Comparison of ENCODE assay signal across 6 cellular contexts in genomic region chr16:648071-648785, GRCh38.
DNase-seq lines count a peak whose midpoint lies in the region; ATAC-seq and TF ChIP-seq lines count a peak whose summit lies in the region.

No MANE protein-coding gene starts in this region.

- DNase-seq in DND-41 (peak; percentile 55), NCI-H146 treated with DMSO at 0.1 percent for 48 hours (lab: John Stamatoyannopoulos, UW; ENCODE audit: unreplicated experiment) (peak; percentile 5), adipocyte (ENCODE audit: low read depth) (peak; percentile 15)

- H3K36me3 ChIP-seq in DND-41 (ENCODE audit: insufficient read depth, low read length) (peaks cover 28% of the 10 kb centered on the region), adipocyte (ENCODE audit: control insufficient read depth, insufficient read depth, low read length, severe bottlenecking) (no peaks in the 10 kb centered on the region), mucosa of rectum (ENCODE audit: control insufficient read depth in 2 of 2, insufficient read depth in 2 of 2, low read length in 2 of 2) (no peaks in the 10 kb centered on the region)

- ATAC-seq in DND-41 (ENCODE audit: insufficient read depth, low read depth) (peak; percentile 27; the same call in 1 of the 3 replicates), GM21737 (IDR thresholded peaks at IDR 0.05; ENCODE audit: unreplicated experiment) (no peak), HG03097 (IDR thresholded peaks at IDR 0.05; ENCODE audit: low FRiP score, unreplicated experiment) (no peak)

- H3K79me2 ChIP-seq in DND-41 (ENCODE audit: insufficient read depth, low read length) = peaks cover 38% of the 10 kb centered on the region

- no peaks in the 10 kb centered on the region for H3K27me3 ChIP-seq in DND-41 (ENCODE audit: insufficient read depth, low read length, poor library complexity)
- no peaks in the 10 kb centered on the region for H3K27me3 ChIP-seq in adipocyte (replicated peaks; ENCODE audit: control insufficient read depth, insufficient read depth, low read length)
- no peaks in the 10 kb centered on the region for H3K27me3 ChIP-seq in mucosa of rectum (ENCODE audit: control insufficient read depth in 2 of 2, insufficient read depth in 2 of 2, low read length in 2 of 2)

- H3K9me3 ChIP-seq in DND-41 (ENCODE audit: insufficient read depth, low read length, severe bottlenecking) (no peaks in the 10 kb centered on the region), adipocyte (ENCODE audit: control insufficient read depth, low read length) (no peaks in the 10 kb centered on the region), mucosa of rectum (ENCODE audit: control insufficient read depth in 2 of 2, low read length in 2 of 2) (no peaks in the 10 kb centered on the region)

- H3K9ac ChIP-seq in DND-41 (ENCODE audit: low read depth, low read length) = peak overlapping the region; percentile 87
- H3K9ac ChIP-seq in adipocyte (ENCODE audit: low read length) = peak overlapping the region; percentile 84
- peak overlapping the region; percentile 72 to 73 for H3K9ac ChIP-seq in mucosa of rectum (ENCODE audit: low read depth in 1 of 2, low read length in 2 of 2)

- peak overlapping the region; percentile 76 for H3K27ac ChIP-seq in DND-41 (ENCODE audit: low read length)
- peak overlapping the region; percentile 94 to 95 for H3K27ac ChIP-seq in mucosa of rectum (ENCODE audit: low read depth in 2 of 2, low read length in 2 of 2)

- H3K4me1 ChIP-seq in DND-41 (ENCODE audit: insufficient read depth, low read length) (peaks cover 32% of the 10 kb centered on the region), adipocyte (ENCODE audit: control insufficient read depth, insufficient read depth, low read length) (peaks cover 38% of the 10 kb centered on the region), mucosa of rectum (ENCODE audit: control insufficient read depth in 2 of 2, insufficient read depth in 2 of 2, low read length in 2 of 2) (peaks cover 50 to 61% of the 10 kb centered on the region in 2 donors)

- TF ChIP-seq CTCF in DND-41 (IDR thresholded peaks at IDR 0.05; ENCODE audit: borderline replicate concordance, extremely low read depth, low read length, poor library complexity, severe bottlenecking) = peak; percentile 67

- peak overlapping the region; percentile 85 for H2AFZ ChIP-seq in DND-41 (ENCODE audit: low read depth, low read length)

- H3K4me2 ChIP-seq in DND-41 (ENCODE audit: insufficient read depth, low read length) = peak overlapping the region; percentile 92

- H3K4me3 ChIP-seq in DND-41 (ENCODE audit: low read depth in 1 of 2, low read length in 2 of 2) (peak overlapping the region; percentile 45 to 84), adipocyte (ENCODE audit: low read length) (peak overlapping the region; percentile 76), mucosa of rectum (ENCODE audit: low read length in 2 of 2) (peak overlapping the region; percentile 64 to 72)

- 0 out of 2 replicates have a peak, but pooled peaks cover 3% of the 10 kb centered on the region for H4K20me1 ChIP-seq in DND-41 (ENCODE audit: insufficient read depth, low read length)

Comparison
In these comparisons a context has a peak if more than half of its experiments do, and no peak if none do; other contexts are left out.
1. DNase-seq: peak in every context shown above with its lines; median percentile 55 in DND-41; 15 in adipocyte; 5 in NCI-H146 treated with DMSO at 0.1 percent for 48 hours.